Comparison of ENCODE assay signal across 8 cellular contexts in the genomic region with DNA sequence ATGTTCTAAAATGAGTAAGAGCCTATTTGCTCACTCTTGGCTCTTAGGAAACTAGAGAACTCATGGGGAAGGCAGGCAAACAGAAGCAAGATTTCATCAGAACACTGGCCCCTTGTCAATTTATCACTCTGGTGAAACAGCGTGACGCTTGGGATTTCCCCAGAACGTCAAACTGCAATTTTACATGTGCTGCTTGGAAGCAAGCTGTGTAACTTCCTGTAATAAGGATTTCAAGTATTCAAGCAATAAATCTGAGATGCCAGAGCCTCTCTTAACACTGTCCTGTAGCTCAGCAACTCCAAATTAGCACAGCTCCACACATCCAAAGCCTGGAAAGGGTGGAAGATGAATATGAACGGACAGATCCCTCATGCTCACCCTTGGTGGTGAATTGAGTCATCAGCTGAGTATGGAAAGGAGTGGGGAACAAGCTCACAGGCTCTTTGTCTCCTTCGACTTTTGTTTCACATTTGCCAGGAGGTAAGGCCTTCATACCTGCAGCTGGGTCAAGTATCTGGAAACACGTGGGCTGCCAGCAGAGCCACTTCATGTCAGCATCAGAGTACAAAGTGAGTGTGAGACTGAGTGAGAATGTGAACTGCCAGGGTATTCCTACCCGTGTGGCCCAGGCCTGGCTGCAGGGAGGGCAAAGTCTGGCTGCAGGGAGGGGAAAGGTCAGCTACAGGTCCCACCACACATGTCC.
DNase-seq lines count a peak whose midpoint lies in the region; ATAC-seq, FAIRE-seq and TF ChIP-seq lines count a peak whose summit lies in the region.

No MANE protein-coding gene starts in this region.

- H2BK120ac ChIP-seq in mesenchymal stem cell (ENCODE audit: low read depth, low read length), result peak overlapping the region; percentile 3

- peak overlapping the region; percentile 47 to 79 for H3K18ac ChIP-seq in mesenchymal stem cell (ENCODE audit: low read depth in 1 of 2, low read length in 2 of 2)

- peak overlapping the region; percentile 81 for H3K9ac ChIP-seq in mesenchymal stem cell (ENCODE audit: low read length)

- H3K4me1 ChIP-seq in mesenchymal stem cell (ENCODE audit: control insufficient read depth, insufficient read depth, low read depth, low read length), result peaks cover 13% of the 10 kb centered on the region

- no peak overlapping the region for H2AFZ ChIP-seq in mesenchymal stem cell (ENCODE audit: low read depth, low read length)

- no peak overlapping the region for H3K4me2 ChIP-seq in mesenchymal stem cell (ENCODE audit: low read length, poor library complexity, severe bottlenecking)

- no peak overlapping the region for H2BK15ac ChIP-seq in mesenchymal stem cell (ENCODE audit: low read depth, poor library complexity, severe bottlenecking)

- H3K4me3 ChIP-seq in bronchial epithelial cell (ENCODE audit: low read depth, low read length) (peak overlapping the region; percentile 19), mesenchymal stem cell (ENCODE audit: insufficient read depth in 1 of 2, low read depth in 1 of 2, low read length in 2 of 2) (peak overlapping the region in 1 of 2 experiments; percentile 39), H7 (ENCODE audit: insufficient read depth, low read depth, low read length) (no peak overlapping the region)

- H3K4me1 Mint-ChIP-seq in T-helper 17 cell, result peaks cover 14% of the 10 kb centered on the region

- H3K36me3 Mint-ChIP-seq in T-helper 17 cell (ENCODE audit: low read depth), result peaks cover 2% of the 10 kb centered on the region

- H2AK5ac ChIP-seq in mesenchymal stem cell (ENCODE audit: low read length, severe bottlenecking), result no peak overlapping the region

- H2BK12ac ChIP-seq in mesenchymal stem cell (ENCODE audit: low read length in 2 of 2), result peak overlapping the region; percentile 60 to 90

- ATAC-seq in HG03575 (IDR thresholded peaks at IDR 0.05; ENCODE audit: extremely low read depth, insufficient number of reproducible peaks, low FRiP score, unreplicated experiment) (peak; percentile 78), T-helper 17 cell (peak; percentile 88)

- H3K27me3 Mint-ChIP-seq in T-helper 17 cell, result peaks cover 27% of the 10 kb centered on the region

- TF ChIP-seq CTCF in GM20000 (IDR thresholded peaks at IDR 0.05; ENCODE audit: extremely low read depth, missing control alignments) (no peak), bronchial epithelial cell (IDR thresholded peaks at IDR 0.05; ENCODE audit: insufficient read depth, low read length, severe bottlenecking) (no peak)

- H4K8ac ChIP-seq in mesenchymal stem cell (ENCODE audit: low read length), result peak overlapping the region; percentile 95

- H3K36me3 ChIP-seq in bronchial epithelial cell (ENCODE audit: control insufficient read depth, insufficient read depth, low read length), result no peaks in the 10 kb centered on the region
- no peaks in the 10 kb centered on the region for H3K36me3 ChIP-seq in mesenchymal stem cell (ENCODE audit: control insufficient read depth in 1 of 2, insufficient read depth in 2 of 2, low read depth in 1 of 2, low read length in 2 of 2)
- no peaks in the 10 kb centered on the region for H3K36me3 ChIP-seq in H7 (replicated peaks; ENCODE audit: control insufficient read depth, insufficient read depth, low read length)

- H3K14ac ChIP-seq in mesenchymal stem cell (ENCODE audit: low read length in 2 of 2), result peak overlapping the region in 1 of 2 experiments; percentile 84

- peak overlapping the region; percentile 21 for H3K4me3 Mint-ChIP-seq in T-helper 17 cell

- H3K27ac Mint-ChIP-seq in T-helper 17 cell, result peak overlapping the region; percentile 90

- 22% methylated on average over 4 of the region's 7 CpGs for whole genome bisulfite sequencing in mesenchymal stem cell

- no peak overlapping the region for H2BK5ac ChIP-seq in mesenchymal stem cell (ENCODE audit: low read depth, low read length, poor library complexity, severe bottlenecking)

- peak; percentile 62 for FAIRE-seq in bronchial epithelial cell (lab: Jason Lieb, UNC)

- peak overlapping the region; percentile 71 for H3K27ac ChIP-seq in mesenchymal stem cell (ENCODE audit: low read length, poor library complexity, severe bottlenecking)

- no peaks in the 10 kb centered on the region for H3K9me3 ChIP-seq in T-helper 17 cell (ENCODE audit: control insufficient read depth, low read length, poor library complexity, severe bottlenecking)
- no peaks in the 10 kb centered on the region for H3K9me3 ChIP-seq in mesenchymal stem cell (ENCODE audit: control insufficient read depth, low read length)

- H3K23ac ChIP-seq in mesenchymal stem cell (ENCODE audit: low read length in 2 of 2), result peak overlapping the region in 1 of 2 experiments; percentile 57

- H3K27me3 ChIP-seq in bronchial epithelial cell (ENCODE audit: control insufficient read depth, insufficient read depth, low read length), result no peaks in the 10 kb centered on the region
- no peaks in the 10 kb centered on the region for H3K27me3 ChIP-seq in mesenchymal stem cell (ENCODE audit: control insufficient read depth in 1 of 2, insufficient read depth in 1 of 2, low read length in 2 of 2)
- H3K27me3 ChIP-seq in H7 (ENCODE audit: control insufficient read depth, insufficient read depth, low read length), result no peaks in the 10 kb centered on the region

- H4K91ac ChIP-seq in mesenchymal stem cell (ENCODE audit: low read length), result peak overlapping the region; percentile 34

- H3K4ac ChIP-seq in mesenchymal stem cell (ENCODE audit: low read depth in 1 of 2, low read length in 2 of 2), result peak overlapping the region; percentile 58 to 64

- DNase-seq in DMS153 treated with DMSO at 0.1 percent for 48 hours (lab: John Stamatoyannopoulos, UW; ENCODE audit: unreplicated experiment) (peak; percentile 34), GM20000 (ENCODE audit: low spot score) (peak; percentile 72), T-helper 17 cell (peak in 1 of 3 donors; percentile 15), bronchial epithelial cell (ENCODE audit: low read depth) (peak; percentile 100), mesenchymal stem cell (peak; percentile 100), H7 (no peak)
- DNase-seq in stimulated activated CD8-positive, alpha-beta memory T cell treated with anti-CD3 and anti-CD28 coated beads, Interleukin-7, amount 100 ng/mL, for 24 hours (ENCODE audit: low read depth), result peak; percentile 45

- H3K79me1 ChIP-seq in mesenchymal stem cell (replicated peaks; ENCODE audit: low read length, poor library complexity, severe bottlenecking), result no peaks in the 10 kb centered on the region
